ENCODE assay signal across 1 cellular context in genomic region chr12:54082402-54082892, GRCh38.
TF ChIP-seq lines count a peak whose summit lies in the region.

No MANE protein-coding gene starts in this region.

TF ChIP-seq in GM12878, 131 proteins besides CTCF, POLR2A, EP300 and RAD21 (continued from another document):
- TF ChIP-seq REST (IDR thresholded peaks at IDR 0.05; ENCODE audit: low read depth, low read length), result no peak
- TF ChIP-seq E2F8 (IDR thresholded peaks at IDR 0.05; ENCODE audit: low read depth, partially characterized antibody), result no peak
- no peak for TF ChIP-seq ATF2 (IDR thresholded peaks at IDR 0.05; ENCODE audit: low read length)
- TF ChIP-seq ZSCAN29 (IDR thresholded peaks at IDR 0.05), result no peak
- TF ChIP-seq YBX1 (IDR thresholded peaks at IDR 0.05), result no peak
- no peak for TF ChIP-seq HCFC1 (IDR thresholded peaks at IDR 0.05; ENCODE audit: low read length)
- no peak for TF ChIP-seq WRNIP1 (IDR thresholded peaks at IDR 0.05; ENCODE audit: borderline replicate concordance, low read depth, low read length)
- peak; percentile 39; the same call in 1 of the 2 replicates for TF ChIP-seq PKNOX1 (IDR thresholded peaks at IDR 0.05)
- no peak for TF ChIP-seq PAX5 (IDR thresholded peaks at IDR 0.05; ENCODE audit: borderline replicate concordance, low read depth, low read length)
- TF ChIP-seq MTA3 (IDR thresholded peaks at IDR 0.05; ENCODE audit: borderline replicate concordance, low read length), result no peak
- peak in 1 of 2 experiments; percentile 67; a peak in 2 of 4 replicates for TF ChIP-seq BHLHE40 (IDR thresholded peaks at IDR 0.05; ENCODE audit: borderline replicate concordance in 1 of 2, low read depth in 2 of 2, low read length in 1 of 2)
- no peak for TF ChIP-seq EZH2 (IDR thresholded peaks at IDR 0.05; ENCODE audit: borderline replicate concordance, control insufficient read depth, low read depth, low read length)
- no peak for TF ChIP-seq JUND (IDR thresholded peaks at IDR 0.05; ENCODE audit: low read depth, low read length)
- TF ChIP-seq EGR1 (IDR thresholded peaks at IDR 0.05; ENCODE audit: borderline replicate concordance in 1 of 2, low read depth in 2 of 2, low read length in 2 of 2), result 0 out of 3 replicates have a peak, but pooled peaks of 1 of the 2 experiments have one; percentile 12
- no peak for TF ChIP-seq ATF3 (IDR thresholded peaks at IDR 0.05; ENCODE audit: borderline replicate concordance, extremely low read depth, low read depth, low read length)
- TF ChIP-seq CBX3 (IDR thresholded peaks at IDR 0.05; ENCODE audit: borderline replicate concordance, low read depth), result no peak
- TF ChIP-seq NR2F1 (conservative IDR thresholded peaks at IDR 0.05), result no peak
- no peak for TF ChIP-seq ZBTB11 (CRISPR knock-in tag; IDR thresholded peaks at IDR 0.05)
- no peak for TF ChIP-seq KDM1A (IDR thresholded peaks at IDR 0.05; ENCODE audit: borderline replicate concordance)
- no peak for TF ChIP-seq DPF2 (IDR thresholded peaks at IDR 0.05)
TF ChIP-seq in GM12878: peak in this region for 4.
